25 cellular contexts compared by ENCODE assay signal in genomic region chr12:24760162-24760561, GRCh38.
DNase-seq lines count a peak whose midpoint lies in the region; ATAC-seq, FAIRE-seq and TF ChIP-seq lines count a peak whose summit lies in the region.
"Had no signal": no experiment of that assay in that cellular context is flagged by ENCODE, and none has a peak within 500 bp of the region (broad histone marks: within the 10 kb centered on the region; RNA-seq: fewer than 3 reads in every experiment).

No MANE protein-coding gene starts in this region.

- H3K27me3 ChIP-seq in HepG2 (ENCODE audit: control insufficient read depth in 1 of 2, insufficient read depth in 2 of 2, low read length in 2 of 2) = no peaks in the 10 kb centered on the region
- H3K27me3 ChIP-seq: BLaER1, brain microvascular endothelial cell, esophagus squamous epithelium, heart left ventricle, ovary, spleen, upper lobe of right lung had no signal

- CTCF ChIA-PET in HepG2 (lab: Yijun Ruan, JAX; ENCODE audit: low intra/inter-chr PET ratio, low total read pairs) = no interaction called here

- in situ Hi-C loops in HepG2 (cut with HindIII; ENCODE audit: extremely low pct_ligation_motif_present, low pct_unique_long_range_greater_than_20kb) = no loop called here

- H3K4me1 ChIP-seq in HepG2 (ENCODE audit: insufficient read depth, low read length) = peaks cover 74% of the 10 kb centered on the region
- H3K4me1 ChIP-seq: BLaER1, heart left ventricle, spleen, upper lobe of right lung had no signal

- no peak for TF ChIP-seq RAD21 in HepG2 (CRISPR knock-in tag; IDR thresholded peaks at IDR 0.05)

- peak; percentile 87 for FAIRE-seq in HepG2 (lab: Jason Lieb, UNC)

- intact Hi-C loops in HepG2 (cut with micrococcal nuclease; ENCODE audit: unreplicated experiment) = loop anchor here (2.0 kb wide), 1 partner anchor 19 kb away; no protein-coding TSS in a partner anchor

- TF ChIP-seq EP300 in HepG2 (IDR thresholded peaks at IDR 0.05; ENCODE audit: low read depth in 2 of 2, low read length in 2 of 2) = peak; percentile 87 to 98
- TF ChIP-seq EP300 in HepG2 (CRISPR knock-in tag; IDR thresholded peaks at IDR 0.05; ENCODE audit: borderline replicate concordance) = peak; percentile 86

- POLR2A ChIA-PET in HepG2 (lab: Yijun Ruan, JAX) = interaction anchor here (1.5 kb wide), 1 partner anchor 8 kb away, joined by 3 read pairs; no protein-coding TSS in a partner anchor

- H3K9ac ChIP-seq in HepG2 (ENCODE audit: insufficient read depth, low read depth, low read length) = peak overlapping the region; percentile 79
- H3K9ac ChIP-seq: BLaER1, KMS-11 had no signal

- no peak overlapping the region for H2AFZ ChIP-seq in HepG2 (ENCODE audit: low read length)

- peak; percentile 99 for ATAC-seq in HepG2
- ATAC-seq: heart left ventricle; stimulated activated memory B cell treated with anti-CD40 and anti-IgM and Interleukin-4, amounts not matched to agents 10 μg/mL and 1 μg/mL and 100 μg/mL, for 72 hours; upper lobe of right lung had no signal

- no peaks in the 10 kb centered on the region for H3K9me3 ChIP-seq in HepG2 (ENCODE audit: low read length)
- H3K9me3 ChIP-seq: BLaER1, esophagus squamous epithelium, heart left ventricle, ovary, spleen, upper lobe of right lung had no signal

- peak overlapping the region; percentile 46 for H3K4me2 ChIP-seq in HepG2 (ENCODE audit: low read depth, low read length)
- H3K4me2 ChIP-seq: BLaER1, KMS-11 had no signal

- DNase-seq in DMS53 (lab: John Stamatoyannopoulos, UW) (peak; percentile 86), DMS53 treated with DMSO at 0.1 percent for 48 hours (lab: John Stamatoyannopoulos, UW; ENCODE audit: unreplicated experiment) (no peak), astrocyte of the hippocampus (ENCODE audit: low read depth, low spot score) (peak; percentile 81), HepG2 (ENCODE audit: low spot score) (peak; percentile 95), NCI-H510A (lab: John Stamatoyannopoulos, UW) (no peak), NCI-H524 treated with DMSO at 0.1 percent for 48 hours (lab: John Stamatoyannopoulos, UW) (no peak), GM19240 (ENCODE audit: insufficient read length, low spot score) (no peak)
- DNase-seq: activated CD4-positive, alpha-beta T cell treated with anti-CD3 and anti-CD28 coated beads for 48 hours; activated naive CD4-positive, alpha-beta T cell treated with Interleukin-2 at 50 U/mL for 16 hours; brain microvascular endothelial cell; dermis blood vessel endothelial cell; DMS79 treated with DMSO at 0.1 percent for 48 hours; esophagus squamous epithelium; heart left ventricle; NCI-H345; ovary; SHP77 treated with DMSO at 0.1 percent for 48 hours; spleen; T1000; upper lobe of right lung had no signal

- H3K4me3 ChIP-seq in HepG2 (replicated peaks in 1 of 3; ENCODE audit: insufficient read depth in 1 of 3, low read depth in 2 of 3, low read length in 3 of 3) = peak overlapping the region in 1 of 3 experiments; percentile 11; a peak in 1 of 6 replicates
- H3K4me3 ChIP-seq: BLaER1, esophagus squamous epithelium, heart left ventricle, ovary, spleen, upper lobe of right lung had no signal

- 13% methylated on average over 1 of the region's 1 CpG for WGBS in HepG2 (ENCODE audit: low lambda C conversion rate)

- no peaks in the 10 kb centered on the region for H3K79me2 ChIP-seq in HepG2 (ENCODE audit: insufficient read depth, low read length)

- no peak for TF ChIP-seq POLR2A in HepG2 (IDR thresholded peaks at IDR 0.05; ENCODE audit: insufficient read depth in 1 of 2, low read depth in 2 of 2, low read length in 2 of 2)

- H3K36me3 ChIP-seq in HepG2 (replicated peaks in 1 of 2; ENCODE audit: control insufficient read depth in 1 of 2, insufficient read depth in 2 of 2, low read length in 2 of 2) = no peaks in the 10 kb centered on the region
- H3K36me3 ChIP-seq: BLaER1, brain microvascular endothelial cell, esophagus squamous epithelium, heart left ventricle, ovary, spleen, upper lobe of right lung had no signal

- no peaks in the 10 kb centered on the region for H4K20me1 ChIP-seq in HepG2 (ENCODE audit: insufficient read depth, low read length)
- H4K20me1 ChIP-seq: BLaER1 had no signal

- H3K27ac ChIP-seq in HepG2 (ENCODE audit: extremely low read length, insufficient read depth, low read length) (peak overlapping the region; percentile 97), temporal lobe (ENCODE audit: low read depth, low read length) (peak overlapping the region; percentile 59)
- H3K27ac ChIP-seq: 22Rv1, BLaER1, brain microvascular endothelial cell, esophagus squamous epithelium, heart left ventricle, KMS-11, ovary, spleen, upper lobe of right lung had no signal

- BruUV-seq in HepG2 (replicated peaks; lab: Mats Ljungman, UMichigan) = no TSS peak

- TF ChIP-seq CTCF in HepG2 (CRISPR knock-in tag; IDR thresholded peaks at IDR 0.05) = no peak

TF ChIP-seq in HepG2, 621 proteins besides CTCF, POLR2A, EP300 and RAD21 (continues in another document):
- no peak for TF ChIP-seq E2F5 (CRISPR knock-in tag; conservative IDR thresholded peaks at IDR 0.05)
- TF ChIP-seq MXD4 (CRISPR knock-in tag; IDR thresholded peaks at IDR 0.05) = no peak
- 0 out of 2 replicates have a peak, but pooled peaks have one; percentile 16 for TF ChIP-seq MIXL1 (CRISPR knock-in tag; IDR thresholded peaks at IDR 0.05)
- TF ChIP-seq TAF1 (CRISPR knock-in tag; IDR thresholded peaks at IDR 0.05) = no peak
- no peak for TF ChIP-seq FOXA1 (IDR thresholded peaks at IDR 0.05)
- peak; percentile 68 for TF ChIP-seq FOXA1 (CRISPR knock-in tag; IDR thresholded peaks at IDR 0.05)
- TF ChIP-seq SOX13 (IDR thresholded peaks at IDR 0.05) = no peak
- TF ChIP-seq SOX13 (CRISPR knock-in tag; conservative IDR thresholded peaks at IDR 0.05 in 1 of 2, IDR thresholded peaks at IDR 0.05 in 1 of 2) = peak in 1 of 2 experiments; percentile 79; a peak in 2 of 4 replicates
- no peak for TF ChIP-seq ZBTB43 (CRISPR knock-in tag; conservative IDR thresholded peaks at IDR 0.05)
- no peak for TF ChIP-seq ZBTB3 (CRISPR knock-in tag; IDR thresholded peaks at IDR 0.05; ENCODE audit: borderline replicate concordance, low read depth)
- TF ChIP-seq ZNF780A (CRISPR knock-in tag; IDR thresholded peaks at IDR 0.05) = no peak
- TF ChIP-seq PAXIP1 (CRISPR knock-in tag; conservative IDR thresholded peaks at IDR 0.05) = peak; percentile 56; the same call in 1 of the 2 replicates
- no peak for TF ChIP-seq SMC3 (IDR thresholded peaks at IDR 0.05; ENCODE audit: low read length)
- TF ChIP-seq JUND (CRISPR knock-in tag; IDR thresholded peaks at IDR 0.05) = no peak
- no peak for TF ChIP-seq TBL1XR1 (IDR thresholded peaks at IDR 0.05; ENCODE audit: borderline replicate concordance, low read length, partially characterized antibody)
- peak; percentile 45 for TF ChIP-seq TEAD3 (CRISPR knock-in tag; optimal IDR thresholded peaks at IDR 0.05; ENCODE audit: borderline replicate concordance)

Comparison
In these comparisons a context has a peak if more than half of its experiments do, and no peak if none do; other contexts are left out.
1. DNase-seq: peak in DMS53 (single experiment), astrocyte of the hippocampus (single experiment) and HepG2 (single experiment); none in DMS53 treated with DMSO at 0.1 percent for 48 hours (single experiment), NCI-H510A (single experiment), NCI-H524 treated with DMSO at 0.1 percent for 48 hours (single experiment) and GM19240 (single experiment).